In the genomic region with DNA sequence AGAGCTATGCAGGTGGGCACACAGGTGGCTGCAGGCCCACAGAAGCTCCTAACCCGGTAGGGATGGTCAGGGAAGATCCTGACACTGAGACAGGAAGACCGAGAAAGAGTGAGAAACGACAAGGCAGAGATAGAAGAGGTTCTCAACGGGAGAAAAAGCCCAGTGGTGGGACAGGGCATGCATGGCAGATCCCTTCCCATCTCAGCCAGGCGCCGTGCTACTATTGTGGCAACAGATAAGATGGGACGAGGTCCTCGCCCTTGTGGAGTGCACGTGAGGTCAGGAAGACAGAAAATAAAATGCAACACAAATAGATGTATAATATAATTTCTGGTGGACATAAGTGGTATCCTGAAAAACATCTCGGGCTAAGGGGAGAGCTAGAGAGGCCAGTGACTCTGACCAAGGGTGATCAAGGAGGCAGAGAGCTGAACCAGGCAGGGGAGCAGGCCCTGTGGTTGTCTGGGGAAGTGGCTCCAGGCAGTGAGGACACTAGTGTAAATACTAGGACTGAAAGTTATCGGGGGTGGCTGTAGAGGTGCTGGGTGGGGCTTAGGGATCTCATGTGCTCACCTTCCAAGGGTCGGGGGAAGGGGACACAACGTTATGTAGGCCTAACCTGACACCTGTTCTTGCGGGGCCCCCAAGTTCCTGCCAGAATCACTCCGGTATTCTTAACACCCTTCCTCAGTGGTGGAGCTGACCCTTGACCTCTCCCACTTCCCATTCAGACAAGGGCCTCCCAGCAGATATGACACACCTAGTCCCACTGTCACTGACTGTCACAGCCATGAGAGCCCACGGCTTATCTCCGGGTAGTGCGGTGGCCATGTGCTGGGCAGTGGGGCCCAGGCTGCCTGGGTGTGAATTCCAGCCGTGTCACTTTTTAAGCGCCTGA, we compare ENCODE assay signal across 8 cellular contexts. TPM values are rescaled to one million over a fixed set of nuclear protein-coding genes. Genes with fewer than 3 reads are reported as not detected.
DNase-seq lines count a peak whose midpoint lies in the region; ATAC-seq and TF ChIP-seq lines count a peak whose summit lies in the region.

No MANE protein-coding gene starts in this region.

- peak; percentile 48 for DNase-seq in Caki2 (ENCODE audit: low read depth)
- DNase-seq in PC-3, result peak; percentile 15
- no peak for DNase-seq in natural killer cell
- DNase-seq in NCI-H2081 (lab: John Stamatoyannopoulos, UW), result no peak
- DNase-seq in DMS79 (lab: John Stamatoyannopoulos, UW), result no peak
- DNase-seq in stimulated activated CD4-positive, alpha-beta T cell treated with anti-CD3 and anti-CD28 coated beads, Interleukin-1b, Interleukin-23, amount 100 ng/mL, for 48 hours, result no peak
- DNase-seq in mucosa of gallbladder (ENCODE audit: low spot score), result no peak

- no peaks in the 10 kb centered on the region for H3K9me3 Mint-ChIP-seq in natural killer cell

- H3K36me3 Mint-ChIP-seq in natural killer cell, result no peaks in the 10 kb centered on the region

- peaks cover under 1% of the 10 kb centered on the region; the same call in 1 of the 2 replicates for H3K27me3 ChIP-seq in PC-3 (ENCODE audit: low read length)
- H3K27me3 ChIP-seq in ectodermal cell (ENCODE audit: control insufficient read depth, insufficient read depth, low read length, poor library complexity, severe bottlenecking), result peaks cover 12% of the 10 kb centered on the region

- no peaks in the 10 kb centered on the region for H3F3A ChIP-seq in PC-3 (ENCODE audit: low read length, unreplicated experiment)

- peak overlapping the region; percentile 50 for H3K27ac ChIP-seq in PC-3 (ENCODE audit: low read length)
- no peak overlapping the region for H3K27ac ChIP-seq in ectodermal cell (ENCODE audit: insufficient read depth, low read depth, low read length, poor library complexity, severe bottlenecking)

- H3K27me3 Mint-ChIP-seq in natural killer cell (ENCODE audit: low read depth in 2 of 2), result peaks cover 3 to 6% of the 10 kb centered on the region in 2 donors

- ATAC-seq in PC-3 (0 out of 2 replicates have a peak, but pooled peaks have one; percentile 6), natural killer cell (no peak)

- H3K4me3 ChIP-seq in PC-3 (ENCODE audit: low read length) (peak overlapping the region; percentile 94), ectodermal cell (ENCODE audit: insufficient read depth, low read depth, low read length) (peak overlapping the region; percentile 57)

- peak overlapping the region; percentile 85 for H3K4me3 Mint-ChIP-seq in natural killer cell

- peak overlapping the region; percentile 92 for H3K9ac ChIP-seq in PC-3 (ENCODE audit: low read length)

- H3K79me2 ChIP-seq in PC-3 (ENCODE audit: low read length), result peaks cover 55% of the 10 kb centered on the region

- H3K4me1 Mint-ChIP-seq in natural killer cell, result peaks cover 39 to 48% of the 10 kb centered on the region in 2 donors

- H2AFZ ChIP-seq in PC-3 (ENCODE audit: low read length), result peak overlapping the region; percentile 64

- H3K9me3 ChIP-seq in PC-3 (ENCODE audit: low read length) (no peaks in the 10 kb centered on the region), ectodermal cell (ENCODE audit: control insufficient read depth, low read length) (no peaks in the 10 kb centered on the region)

- POLR2A ChIA-PET in PC-3 (lab: Charles Lee; ENCODE audit: unreplicated experiment), result interaction anchor here (0.6 kb wide), 1 partner anchor 51 kb away, joined by 14 read pairs; no protein-coding TSS in a partner anchor

- H3K4me1 ChIP-seq in PC-3 (ENCODE audit: insufficient read depth, low read length) (peaks cover 12% of the 10 kb centered on the region), ectodermal cell (ENCODE audit: control insufficient read depth, insufficient read depth, low read length) (peaks cover 6% of the 10 kb centered on the region)

- peak overlapping the region; percentile 91 for H3K4me2 ChIP-seq in PC-3 (ENCODE audit: low read length)

- BruUV-seq in PC-3 (replicated peaks; lab: Mats Ljungman, UMichigan), result no TSS peak

- peaks cover 38% of the 10 kb centered on the region for H4K20me1 ChIP-seq in PC-3 (ENCODE audit: low read length)

- 75 to 77% methylated on average over 19 to 20 of the region's 20 CpGs for WGBS in ectodermal cell, 2 experiments

- H3K9me2 ChIP-seq in PC-3 (replicated peaks; ENCODE audit: low read length), result no peaks in the 10 kb centered on the region

- H3K36me3 ChIP-seq in PC-3 (ENCODE audit: low read depth, low read length), result peaks cover 34% of the 10 kb centered on the region
- H3K36me3 ChIP-seq in ectodermal cell (ENCODE audit: control insufficient read depth, insufficient read depth, low read length), result peaks cover 17% of the 10 kb centered on the region

- intact Hi-C loops in PC-3 (cut with micrococcal nuclease) (loop anchor here (1.0 to 10.0 kb wide), 2 partner anchors 83 to 116 kb away; partner anchors contain the start of gene SLC52A3), natural killer cell (cut with micrococcal nuclease) (loop anchor here (5.0 kb wide), 1 partner anchor 180 kb away; the partner anchor contains the start of gene FAM110A)

- TF ChIP-seq CTCF in PC-3 (conservative IDR thresholded peaks at IDR 0.05; ENCODE audit: low read depth, low read length), result no peak
- TF ChIP-seq CTCF in natural killer cell (IDR thresholded peaks at IDR 0.05), result no peak

- CTCF ChIA-PET in PC-3 (lab: Charles Lee), result no interaction called here

- H3K27ac Mint-ChIP-seq in natural killer cell, result peak overlapping the region; percentile 68 to 76

- in situ Hi-C loops in Caki2 (cut with HindIII; ENCODE audit: low pct_unique_long_range_greater_than_20kb, low sequenced_read_pairs), result no loop called here

RNA-seq across cellular contexts. Expression of gene SRXN1, which starts 1.0 kb away (rescaled TPM):
- 463 and 512 TPM in 2 replicates for total RNA-seq in Caki2 (2014; rRNA removed; shearing (Covaris generic); ENCODE audit: low replicate concordance)
- total RNA-seq in PC-3 (2014; rRNA removed) (99.3 and 105 TPM in 2 replicates), natural killer cell (10 to 100 TPM in 2 of 3 donors, 1 to 10 TPM in 1; 9.1 to 16.7 (median 11.6) TPM), mucosa of gallbladder (18.5 TPM)
- polyA plus RNA-seq in ectodermal cell (2013, experiment 1 of 4), result 15.7 TPM
- 17.2 TPM for polyA plus RNA-seq in ectodermal cell (2013, experiment 2 of 4)
- 13.5 TPM for polyA plus RNA-seq in ectodermal cell (2013, experiment 3 of 4)
- 15.7 TPM for polyA plus RNA-seq in ectodermal cell (2013, experiment 4 of 4)

RNA-seq across cellular contexts. Expression of gene SCRT2, which starts 23.6 kb away (rescaled TPM):
- not detected in 2 replicates for total RNA-seq in Caki2 (2014; rRNA removed; shearing (Covaris generic); ENCODE audit: low replicate concordance)
- total RNA-seq in PC-3 (2014; rRNA removed), result not detected in 2 replicates
- polyA plus RNA-seq in ectodermal cell (2013, experiment 1 of 4), result 0.39 TPM
- 0.12 TPM for polyA plus RNA-seq in ectodermal cell (2013, experiment 2 of 4)
- 0.80 TPM for polyA plus RNA-seq in ectodermal cell (2013, experiment 3 of 4)
- polyA plus RNA-seq in ectodermal cell (2013, experiment 4 of 4), result 1.0 TPM
- not detected for total RNA-seq in natural killer cell
- total RNA-seq in mucosa of gallbladder, result not detected

RNA-seq across cellular contexts. Expression of gene TCF15, which starts 41.9 kb away (rescaled TPM):
- total RNA-seq in Caki2 (2014; rRNA removed; shearing (Covaris generic); ENCODE audit: low replicate concordance), result not detected in 2 replicates
- total RNA-seq in PC-3 (2014; rRNA removed) (0.40 and 0.98 TPM in 2 replicates), natural killer cell (under 1 TPM in 1 of 3 donors, not detected in 2; 0.32 TPM), mucosa of gallbladder (0.37 TPM)
- polyA plus RNA-seq in ectodermal cell (2013, experiment 1 of 4), result 0.69 TPM
- polyA plus RNA-seq in ectodermal cell (2013, experiment 2 of 4), result 0.52 TPM
- polyA plus RNA-seq in ectodermal cell (2013, experiment 3 of 4), result 1.2 TPM
- polyA plus RNA-seq in ectodermal cell (2013, experiment 4 of 4), result 1.1 TPM

Comparison
In these comparisons a context has a peak if more than half of its experiments do, and no peak if none do; other contexts are left out.
1. DNase-seq: peak in Caki2 (single experiment) and PC-3 (single experiment); none in natural killer cell (single experiment), NCI-H2081 (0 of 2), DMS79 (single experiment), stimulated activated CD4-positive, alpha-beta T cell treated with anti-CD3 and anti-CD28 coated beads, Interleukin-1b, Interleukin-23, amount 100 ng/mL, for 48 hours (single experiment) and mucosa of gallbladder (single experiment).